Comparison of ENCODE assay signal across 26 cellular contexts in genomic region chr10:36030516-36030915, GRCh38.
"Had no signal": no experiment of that assay in that cellular context is flagged by ENCODE, and none has a peak within 500 bp of the region (broad histone marks: within the 10 kb centered on the region; RNA-seq: fewer than 3 reads in every experiment).

No MANE protein-coding gene starts in this region.

- H3K4me3 ChIP-seq: breast epithelium had no signal

- H3K4me1 ChIP-seq: breast epithelium had no signal

- DNase-seq: activated B cell treated with CpG ODN at 0.5 μM for 24 hours; activated CD4-positive, alpha-beta T cell treated with anti-CD3 and anti-CD28 coated beads for 1 hour; activated CD4-positive, alpha-beta T cell treated with anti-CD3 and anti-CD28 coated beads, Interleukin-2, amount 10 ng/mL, durations not matched to agents 24 days and 14 days; activated CD4-positive, alpha-beta T cell treated with anti-CD3 and anti-CD28 coated beads, Interleukin-2, amount 50 U/mL, for 48 hours; activated CD8-positive, alpha-beta memory T cell treated with anti-CD3 and anti-CD28 coated beads, Interleukin-2, amount 10 ng/mL, durations not matched to agents 7 days and 5 days; activated effector memory CD4-positive, alpha-beta T cell treated with Interleukin-2 at 50 U/mL for 16 hours; activated naive CD4-positive, alpha-beta T cell treated with Interleukin-2 at 50 U/mL for 16 hours; activated naive CD8-positive, alpha-beta T cell treated with anti-CD3 and anti-CD28 coated beads, Interleukin-2, amount 50 U/mL, for 24 hours; activated T-cell treated with anti-CD3 and anti-CD28 coated beads, Interleukin-2, amount 50 U/mL, for 24 hours; amygdala; caudate nucleus; Karpas-422; NCI-H1048; NCI-H146; NCI-H187 treated with DMSO at 0.1 percent for 48 hours; NCI-H2081 treated with DMSO at 0.1 percent for 48 hours; NCI-H446 treated with DMSO at 0.1 percent for 48 hours; NCI-H524 treated with DMSO at 0.1 percent for 48 hours; NCI-H748 treated with DMSO at 0.1 percent for 48 hours; NK-92 treated with Interleukin-12 subunit alpha and Interleukin-12 subunit beta, amount 100 ng/mL, for 24 hours; SHP77 treated with DMSO at 0.1 percent for 48 hours; T-cell; T-helper 2 cell; T1000 had no signal

- H3K9me3 ChIP-seq: breast epithelium had no signal

- H3K36me3 ChIP-seq: breast epithelium had no signal

- ATAC-seq: activated CD8-positive, alpha-beta memory T cell treated with anti-CD3 and anti-CD28 coated beads, Interleukin-2, amount 10 ng/mL, durations not matched to agents 7 days and 5 days; activated naive CD4-positive, alpha-beta T cell treated with anti-CD3 and anti-CD28 coated beads, Interleukin-2, amount 50 U/mL, for 72 hours; activated naive CD8-positive, alpha-beta T cell treated with anti-CD3 and anti-CD28 coated beads, Interleukin-2, amount 50 U/mL, for 24 hours; T-cell had no signal

- H3K27ac ChIP-seq: breast epithelium had no signal

- H3K27me3 ChIP-seq: breast epithelium had no signal
